Comparison of ENCODE assay signal across 17 cellular contexts in the genomic region with DNA sequence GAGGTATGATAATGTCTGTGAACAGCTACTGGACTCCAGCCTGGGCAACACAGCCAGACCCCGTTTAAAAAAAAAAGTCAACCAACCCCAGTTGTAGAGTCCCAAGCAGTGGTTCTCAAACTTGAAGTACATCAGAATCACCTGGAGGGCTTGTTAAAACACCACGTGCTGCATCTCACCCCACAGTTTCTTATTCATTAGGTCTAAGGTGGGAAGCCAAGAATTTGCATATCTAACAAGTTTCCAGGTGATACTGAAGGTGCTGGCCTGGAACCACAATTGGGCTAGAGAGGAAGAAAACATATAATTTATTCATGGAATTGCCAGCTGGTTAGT. TPM values are rescaled to one million over a fixed set of nuclear protein-coding genes. Genes with fewer than 3 reads are reported as not detected.
DNase-seq lines count a peak whose midpoint lies in the region; ATAC-seq and TF ChIP-seq lines count a peak whose summit lies in the region.
"Had no signal": no experiment of that assay in that cellular context is flagged by ENCODE, and none has a peak within 500 bp of the region (broad histone marks: within the 10 kb centered on the region; RNA-seq: fewer than 3 reads in every experiment).

No MANE protein-coding gene starts in this region.

- no peaks in the 10 kb centered on the region for H4K20me1 ChIP-seq in MM.1S (ENCODE audit: insufficient read depth, low read length)

- H3K9ac ChIP-seq in MM.1S (ENCODE audit: low read length): no peak overlapping the region

- CTCF ChIA-PET in AG04450 (lab: Charles Lee): interaction anchor here (1.0 to 4.9 kb wide), 2 partner anchors 8 to 40 kb away, joined by 4 to 47 read pairs; no protein-coding TSS in a partner anchor

- H3K27ac ChIP-seq in AG04450 (ENCODE audit: low read depth, low read length) (peak overlapping the region; percentile 84), MM.1S (ENCODE audit: low read length) (no peak overlapping the region), esophagus muscularis mucosa (replicated peaks in 1 of 4) (peak overlapping the region; percentile 88 to 99 (median 94)), prostate gland (peak overlapping the region; percentile 88 to 97)

- H3K4me2 ChIP-seq in MM.1S (ENCODE audit: low read depth, low read length): no peak overlapping the region

- H3F3A ChIP-seq in MM.1S (ENCODE audit: insufficient read depth, low read length): peaks cover 2% of the 10 kb centered on the region; the same call in 1 of the 2 replicates

- intact Hi-C loops in esophagus muscularis mucosa (cut with DNase I) (no loop called here), prostate gland (cut with DNase I) (no loop called here)

- no peak overlapping the region for H2AFZ ChIP-seq in MM.1S (ENCODE audit: low read length)

- TF ChIP-seq CTCF in AG04450 (IDR thresholded peaks at IDR 0.05; ENCODE audit: low read depth, low read length): no peak
- TF ChIP-seq CTCF in MM.1S (IDR thresholded peaks at IDR 0.05; ENCODE audit: low read length): no peak
- no peak for TF ChIP-seq CTCF in esophagus muscularis mucosa (IDR thresholded peaks at IDR 0.05)
- TF ChIP-seq CTCF in prostate gland (IDR thresholded peaks at IDR 0.05): no peak

- no peaks in the 10 kb centered on the region for H3K9me2 ChIP-seq in MM.1S (replicated peaks; ENCODE audit: insufficient read depth, low read length)

- TF ChIP-seq POLR2A in esophagus muscularis mucosa (IDR thresholded peaks at IDR 0.05; ENCODE audit: low read depth) (no peak), prostate gland (IDR thresholded peaks at IDR 0.05) (no peak)

- 54% methylated on average over 2 of the region's 2 CpGs for WGBS in esophagus muscularis mucosa
- 44% methylated on average over 2 of the region's 2 CpGs for WGBS in prostate gland

- no peaks in the 10 kb centered on the region for H3K9me3 ChIP-seq in AG04450 (ENCODE audit: control insufficient read depth, insufficient read depth, low read length)
- H3K9me3 ChIP-seq in MM.1S (replicated peaks; ENCODE audit: insufficient read depth, low read length): no peaks in the 10 kb centered on the region
- H3K9me3 ChIP-seq in esophagus muscularis mucosa: no peaks in the 10 kb centered on the region
- H3K9me3 ChIP-seq in prostate gland: no peaks in the 10 kb centered on the region
- H3K9me3 ChIP-seq: HAP-1 had no signal

- H3K4me1 ChIP-seq in MM.1S (ENCODE audit: low read length) (peaks cover 30% of the 10 kb centered on the region), esophagus muscularis mucosa (peaks cover 38 to 55% (median 54%) of the 10 kb centered on the region in 4 donors), prostate gland (replicated peaks) (peaks cover 28% of the 10 kb centered on the region)

- DNase-seq in AG04450 (ENCODE audit: low read depth, low spot score) (no peak), MM.1S (peak; percentile 4), esophagus muscularis mucosa (ENCODE audit: extremely low spot score) (no peak), prostate gland (ENCODE audit: low spot score) (no peak), NCI-H1930 (lab: John Stamatoyannopoulos, UW) (no peak)
- DNase-seq: activated T-cell treated with anti-CD3 and anti-CD28 coated beads, Interleukin-2, amount 50 U/mL, for 1 hour; CD4-positive, alpha-beta memory T cell; DND-41; dorsolateral prefrontal cortex; NCI-H526 treated with DMSO at 0.1 percent for 48 hours; small intestine; SW 1271 had no signal

- TF ChIP-seq EP300 in esophagus muscularis mucosa (IDR thresholded peaks at IDR 0.05): no peak

- ATAC-seq in GM21786 (IDR thresholded peaks at IDR 0.05; ENCODE audit: unreplicated experiment) (no peak), GM18861 (IDR thresholded peaks at IDR 0.05; ENCODE audit: unreplicated experiment) (no peak), HG03108 (IDR thresholded peaks at IDR 0.05; ENCODE audit: unreplicated experiment) (no peak)
- ATAC-seq: stimulated activated memory B cell treated with anti-CD40 and anti-IgM and Interleukin-4, amounts not matched to agents 10 μg/mL and 1 μg/mL and 100 μg/mL, for 72 hours had no signal

- H3K4me3 ChIP-seq in AG04450 (ENCODE audit: low read depth, low read length) (no peak overlapping the region), MM.1S (ENCODE audit: low read length) (no peak overlapping the region), esophagus muscularis mucosa (no peak overlapping the region), prostate gland (no peak overlapping the region)
- H3K4me3 ChIP-seq: dorsolateral prefrontal cortex, HAP-1 had no signal

- H3K36me3 ChIP-seq in MM.1S (replicated peaks; ENCODE audit: insufficient read depth, low read length): no peaks in the 10 kb centered on the region
- H3K36me3 ChIP-seq in esophagus muscularis mucosa: no peaks in the 10 kb centered on the region
- H3K36me3 ChIP-seq in prostate gland: no peaks in the 10 kb centered on the region
- H3K36me3 ChIP-seq: HAP-1 had no signal

- H3K27me3 ChIP-seq in AG04450 (ENCODE audit: control insufficient read depth, insufficient read depth, low read length): no peaks in the 10 kb centered on the region
- no peaks in the 10 kb centered on the region for H3K27me3 ChIP-seq in MM.1S (replicated peaks; ENCODE audit: insufficient read depth, low read length)
- no peaks in the 10 kb centered on the region for H3K27me3 ChIP-seq in esophagus muscularis mucosa
- H3K27me3 ChIP-seq in prostate gland (replicated peaks; ENCODE audit: insufficient read depth): no peaks in the 10 kb centered on the region
- H3K27me3 ChIP-seq: dorsolateral prefrontal cortex had no signal

- 0 out of 2 replicates have a peak, but pooled peaks cover under 1% of the 10 kb centered on the region for H3K79me2 ChIP-seq in MM.1S (ENCODE audit: low read length)

- POLR2A ChIA-PET in AG04450 (lab: Yijun Ruan, JAX): interaction anchor here (0.5 to 5.4 kb wide), 6 partner anchors 8 to 94 kb away, joined by 4 to 66 read pairs (median 16); partner anchors contain the start of genes CASC3, MED24, MSL1 and NR1D1

RNA-seq across cellular contexts. Expression of gene MSL1, which starts 6.7 kb away (rescaled TPM):
- 69.8 and 92.2 TPM in 2 replicates for polyA plus RNA-seq in AG04450 (2011; rRNA removed)
- polyA minus RNA-seq in AG04450 (2011; rRNA and poly(A)+ RNA removed): 37.4 and 53.7 TPM in 2 replicates
- total RNA-seq in esophagus muscularis mucosa (10 to 100 TPM; 64.1 to 86.8 (median 72.2) TPM), prostate gland (100 to 1,000 TPM in 1 of 2 donors, 10 to 100 TPM in 1; 77.0 to 112 TPM)

RNA-seq across cellular contexts. Expression of gene NR1D1, which starts 14.7 kb away (rescaled TPM):
- polyA plus RNA-seq in AG04450 (2011; rRNA removed): 0.62 and 1.0 TPM in 2 replicates
- 2.0 and 3.1 TPM in 2 replicates for polyA minus RNA-seq in AG04450 (2011; rRNA and poly(A)+ RNA removed)
- 10 to 100 TPM in 3 of 4 donors, 1 to 10 TPM in 1; 6.1 to 24.2 (median 14.5) TPM for total RNA-seq in esophagus muscularis mucosa
- total RNA-seq in prostate gland: 10 to 100 TPM; 10.7 to 35.2 TPM

RNA-seq across cellular contexts. Expression of gene CASC3, which starts 25.3 kb away (rescaled TPM):
- 40.1 and 46.9 TPM in 2 replicates for polyA plus RNA-seq in AG04450 (2011; rRNA removed)
- polyA minus RNA-seq in AG04450 (2011; rRNA and poly(A)+ RNA removed): 28.2 and 30.8 TPM in 2 replicates
- total RNA-seq in esophagus muscularis mucosa (100 to 1,000 TPM in 2 of 4 donors, 10 to 100 TPM in 2; 77.2 to 103 (median 95.5) TPM), prostate gland (10 to 100 TPM; 59.8 to 94.3 TPM)

RNA-seq across cellular contexts. Expression of gene THRA, which starts 52.3 kb away (rescaled TPM):
- 25.2 and 32.0 TPM in 2 replicates for polyA plus RNA-seq in AG04450 (2011; rRNA removed)
- polyA minus RNA-seq in AG04450 (2011; rRNA and poly(A)+ RNA removed): 20.2 and 24.6 TPM in 2 replicates
- total RNA-seq in esophagus muscularis mucosa (100 to 1,000 TPM in 2 of 4 donors, 10 to 100 TPM in 2; 69.7 to 112 (median 85.2) TPM), prostate gland (10 to 100 TPM; 35.2 to 79.8 TPM)
